ENCODE assay signal across 24 cellular contexts in genomic region chr14:67018720-67019119, GRCh38.
DNase-seq lines count a peak whose midpoint lies in the region; ATAC-seq and TF ChIP-seq lines count a peak whose summit lies in the region.
"Had no signal": no experiment of that assay in that cellular context is flagged by ENCODE, and none has a peak within 500 bp of the region (broad histone marks: within the 10 kb centered on the region; RNA-seq: fewer than 3 reads in every experiment).

No MANE protein-coding gene starts in this region.

- no peaks in the 10 kb centered on the region for H3K4me1 Mint-ChIP-seq in activated CD4-positive, alpha-beta T cell treated with anti-CD3 and anti-CD28 coated beads, Interleukin-2, amount 10 ng/mL, durations not matched to agents 24 days and 14 days
- H3K4me1 Mint-ChIP-seq: activated CD8-positive, alpha-beta memory T cell treated with anti-CD3 and anti-CD28 coated beads, Interleukin-2, amount 10 ng/mL, durations not matched to agents 7 days and 5 days had no signal

- no peak overlapping the region for H3K4me3 ChIP-seq in GM06990 (replicated peaks; ENCODE audit: low read depth, low read length)
- H3K4me3 ChIP-seq: adrenal gland, Peyer's patch, prostate gland, SK-N-MC had no signal

- no peaks in the 10 kb centered on the region for H3K9me3 Mint-ChIP-seq in activated CD4-positive, alpha-beta T cell treated with anti-CD3 and anti-CD28 coated beads, Interleukin-2, amount 10 ng/mL, durations not matched to agents 24 days and 14 days

- peak; percentile 51 for ATAC-seq in GM18867 (IDR thresholded peaks at IDR 0.05; ENCODE audit: unreplicated experiment)
- peak; percentile 69 for ATAC-seq in HG02884 (IDR thresholded peaks at IDR 0.05; ENCODE audit: unreplicated experiment)
- ATAC-seq in GM21360 (IDR thresholded peaks at IDR 0.05; ENCODE audit: unreplicated experiment): no peak
- ATAC-seq: activated CD8-positive, alpha-beta memory T cell treated with anti-CD3 and anti-CD28 coated beads, Interleukin-2, amount 10 ng/mL, durations not matched to agents 7 days and 5 days had no signal

- no peak overlapping the region for H3K27ac Mint-ChIP-seq in activated CD4-positive, alpha-beta T cell treated with anti-CD3 and anti-CD28 coated beads, Interleukin-2, amount 10 ng/mL, durations not matched to agents 24 days and 14 days
- H3K27ac Mint-ChIP-seq: activated CD8-positive, alpha-beta memory T cell treated with anti-CD3 and anti-CD28 coated beads, Interleukin-2, amount 10 ng/mL, durations not matched to agents 7 days and 5 days; CD4-positive, alpha-beta memory T cell had no signal

- no peak for TF ChIP-seq CTCF in GM06990 (IDR thresholded peaks at IDR 0.05; ENCODE audit: insufficient read depth, low read length, poor library complexity, severe bottlenecking)

- no peaks in the 10 kb centered on the region for H3K27me3 ChIP-seq in GM06990 (replicated peaks; ENCODE audit: control insufficient read depth, insufficient read depth, low read length)
- H3K27me3 ChIP-seq: adrenal gland, Peyer's patch had no signal

- DNase-seq in GM06990 (ENCODE audit: extremely low read depth, insufficient read length): peak; percentile 20
- peak; percentile 1 for DNase-seq in NAMALWA (ENCODE audit: low spot score)
- DNase-seq in activated CD4-positive, alpha-beta T cell treated with anti-CD3 and anti-CD28 coated beads, Interleukin-2, amount 10 ng/mL, durations not matched to agents 24 days and 14 days: no peak
- DNase-seq in NK-92 treated with Interleukin-12 subunit alpha and Interleukin-12 subunit beta, amount 100 ng/mL, for 24 hours (lab: John Stamatoyannopoulos, UW): no peak
- no peak for DNase-seq in kidney glomerular epithelial cell (lab: John Stamatoyannopoulos, UW)
- DNase-seq: ACHN; activated CD4-positive, alpha-beta T cell treated with anti-CD3 and anti-CD28 coated beads for 1 hour; activated CD8-positive, alpha-beta memory T cell treated with anti-CD3 and anti-CD28 coated beads, Interleukin-2, amount 10 ng/mL, durations not matched to agents 7 days and 5 days; activated effector memory CD4-positive, alpha-beta T cell treated with Interleukin-2 at 50 U/mL for 16 hours; adrenal gland; CD4-positive, alpha-beta memory T cell; dermis blood vessel endothelial cell; Karpas-422; midbrain; NCI-H1417 treated with DMSO at 0.1 percent for 48 hours; NCI-H2171; NCI-H526 treated with DMSO at 0.1 percent for 48 hours; Peyer's patch; T-helper 9 cell had no signal

- intact Hi-C loops in activated CD4-positive, alpha-beta T cell treated with anti-CD3 and anti-CD28 coated beads, Interleukin-2, amount 10 ng/mL, durations not matched to agents 24 days and 14 days (cut with micrococcal nuclease): no loop called here

- no peaks in the 10 kb centered on the region for H3K36me3 Mint-ChIP-seq in activated CD4-positive, alpha-beta T cell treated with anti-CD3 and anti-CD28 coated beads, Interleukin-2, amount 10 ng/mL, durations not matched to agents 24 days and 14 days (ENCODE audit: low read depth)
- H3K36me3 Mint-ChIP-seq: activated CD8-positive, alpha-beta memory T cell treated with anti-CD3 and anti-CD28 coated beads, Interleukin-2, amount 10 ng/mL, durations not matched to agents 7 days and 5 days had no signal

- no peaks in the 10 kb centered on the region for H3K27me3 Mint-ChIP-seq in activated CD4-positive, alpha-beta T cell treated with anti-CD3 and anti-CD28 coated beads, Interleukin-2, amount 10 ng/mL, durations not matched to agents 24 days and 14 days
- H3K27me3 Mint-ChIP-seq: CD4-positive, alpha-beta memory T cell had no signal

- no peak overlapping the region for H3K4me3 Mint-ChIP-seq in activated CD4-positive, alpha-beta T cell treated with anti-CD3 and anti-CD28 coated beads, Interleukin-2, amount 10 ng/mL, durations not matched to agents 24 days and 14 days
- H3K4me3 Mint-ChIP-seq: activated CD8-positive, alpha-beta memory T cell treated with anti-CD3 and anti-CD28 coated beads, Interleukin-2, amount 10 ng/mL, durations not matched to agents 7 days and 5 days; CD4-positive, alpha-beta memory T cell had no signal

- no peaks in the 10 kb centered on the region for H3K36me3 ChIP-seq in GM06990 (ENCODE audit: control insufficient read depth, insufficient read depth, low read length)
- H3K36me3 ChIP-seq: adrenal gland, Peyer's patch, prostate gland had no signal

Comparison
In these comparisons a context has a peak if more than half of its experiments do, and no peak if none do; other contexts are left out.
1. DNase-seq: peak in GM06990 (single experiment) and NAMALWA (single experiment); none in activated CD4-positive, alpha-beta T cell treated with anti-CD3 and anti-CD28 coated beads, Interleukin-2, amount 10 ng/mL, durations not matched to agents 24 days and 14 days (single experiment), NK-92 treated with Interleukin-12 subunit alpha and Interleukin-12 subunit beta, amount 100 ng/mL, for 24 hours (single experiment) and kidney glomerular epithelial cell (single experiment).